ENCODE assay signal across 8 cellular contexts in genomic region chr10:123154943-123155505, GRCh38. TPM values are rescaled to one million over a fixed set of nuclear protein-coding genes. Genes with fewer than 3 reads are reported as not detected.
DNase-seq lines count a peak whose midpoint lies in the region; ATAC-seq, FAIRE-seq and TF ChIP-seq lines count a peak whose summit lies in the region.

No MANE protein-coding gene starts in this region.

- 0 out of 2 replicates have a peak, but pooled peaks have one; percentile 5 for TF ChIP-seq EP300 in Ishikawa (IDR thresholded peaks at IDR 0.05; ENCODE audit: borderline replicate concordance)

- H3K4me1 ChIP-seq in ascending aorta, result peaks cover 7 to 19% of the 10 kb centered on the region in 2 donors
- peaks cover 0 to 11% of the 10 kb centered on the region in 2 donors for H3K4me1 ChIP-seq in kidney (ENCODE audit: control insufficient read depth in 1 of 2, insufficient read depth in 1 of 2, low read depth in 1 of 2, low read length in 2 of 2)
- H3K4me1 ChIP-seq in testis, result peaks cover 14% of the 10 kb centered on the region

- no peak for TF ChIP-seq POLR2A in testis (IDR thresholded peaks at IDR 0.05)

- H3K36me3 ChIP-seq in GM06990 (ENCODE audit: control insufficient read depth, insufficient read depth, low read length), result peaks cover 2% of the 10 kb centered on the region
- peaks cover 8 to 11% of the 10 kb centered on the region in 2 donors for H3K36me3 ChIP-seq in ascending aorta
- H3K36me3 ChIP-seq in kidney (ENCODE audit: control insufficient read depth in 1 of 2, insufficient read depth in 2 of 2, low read length in 2 of 2), result peaks cover 3 to 5% of the 10 kb centered on the region in 2 donors
- H3K36me3 ChIP-seq in testis (ENCODE audit: low read depth, missing control alignments), result no peaks in the 10 kb centered on the region

- intact Hi-C loops in ascending aorta (cut with DNase I), result loop anchor here (1.0 to 10.0 kb wide), 6 partner anchors 18 to 1590 kb away; partner anchors contain the start of genes ACADSB, C10orf88, FAM53B and OAT
- intact Hi-C loops in kidney (cut with DNase I), result no loop called here
- intact Hi-C loops in testis (cut with DNase I; ENCODE audit: low total_unique reads), result no loop called here

- FAIRE-seq in kidney (lab: Jason Lieb, UNC), result no peak

- TF ChIP-seq RAD21 in Ishikawa (IDR thresholded peaks at IDR 0.05; ENCODE audit: low read depth), result no peak

- no peaks in the 10 kb centered on the region for H3K9me3 ChIP-seq in ascending aorta
- no peaks in the 10 kb centered on the region for H3K9me3 ChIP-seq in kidney (ENCODE audit: control insufficient read depth in 1 of 2, low read length in 2 of 2)
- H3K9me3 ChIP-seq in testis, result no peaks in the 10 kb centered on the region

- peak overlapping the region; percentile 75 to 90 for H3K27ac ChIP-seq in ascending aorta
- no peak overlapping the region for H3K27ac ChIP-seq in kidney (ENCODE audit: low read depth in 2 of 2, low read length in 2 of 2)
- H3K27ac ChIP-seq in testis, result peak overlapping the region; percentile 73 to 84

- TF ChIP-seq CTCF in GM06990 (IDR thresholded peaks at IDR 0.05; ENCODE audit: insufficient read depth, low read length, poor library complexity, severe bottlenecking) (no peak), ascending aorta (IDR thresholded peaks at IDR 0.05) (no peak), kidney (IDR thresholded peaks at IDR 0.05; ENCODE audit: borderline replicate concordance, extremely low read depth, insufficient read depth) (no peak), testis (IDR thresholded peaks at IDR 0.05) (no peak)

- peak; percentile 14 for ATAC-seq in GM21529 (IDR thresholded peaks at IDR 0.05; ENCODE audit: unreplicated experiment)

- 4 to 7% methylated on average over 23 to 26 of the region's 26 CpGs for WGBS in testis, 2 donors

- no peaks in the 10 kb centered on the region for H3K27me3 ChIP-seq in GM06990 (replicated peaks; ENCODE audit: control insufficient read depth, insufficient read depth, low read length)
- H3K27me3 ChIP-seq in ascending aorta, result peaks cover 13% of the 10 kb centered on the region
- H3K27me3 ChIP-seq in testis, result no peaks in the 10 kb centered on the region

- peak overlapping the region; percentile 35 to 69 for H3K9ac ChIP-seq in kidney (ENCODE audit: low read length in 2 of 2)

- H3K4me3 ChIP-seq in GM06990 (replicated peaks; ENCODE audit: low read depth, low read length) (peak overlapping the region; percentile 83), ascending aorta (peak overlapping the region; percentile 74 to 92), kidney (ENCODE audit: low read length in 2 of 2) (peak overlapping the region; percentile 83 to 90), testis (peak overlapping the region; percentile 65 to 89)

- peak; percentile 40 for DNase-seq in GM06990 (ENCODE audit: extremely low read depth, insufficient read length)
- no peak for DNase-seq in ascending aorta (ENCODE audit: low spot score in 2 of 2)
- DNase-seq in kidney, result no peak
- DNase-seq in testis, result peak; percentile 65
- DNase-seq in NCI-H345 treated with DMSO at 0.1 percent for 48 hours (lab: John Stamatoyannopoulos, UW; ENCODE audit: unreplicated experiment), result no peak
- no peak for DNase-seq in C1 segment of cervical spinal cord (lab: John Stamatoyannopoulos, UW)

TF ChIP-seq in Ishikawa, 13 proteins besides CTCF, POLR2A, EP300 and RAD21:
- TF ChIP-seq NFIC (IDR thresholded peaks at IDR 0.05) (no peak), YY1 (IDR thresholded peaks at IDR 0.05; ENCODE audit: low read depth) (peak; percentile 38; the same call in 1 of the 2 replicates), MAX (IDR thresholded peaks at IDR 0.05) (peak; percentile 66)

RNA-seq across cellular contexts. Expression of gene BUB3, which starts 0.8 kb away (rescaled TPM):
- 12.2 TPM for total RNA-seq in ascending aorta
- 60.8 TPM for total RNA-seq in kidney
- 49.0 TPM for polyA plus RNA-seq in kidney (ENCODE audit: insufficient read depth, low read depth, low replicate concordance)
- 10 to 100 TPM; 78.7 to 96.0 TPM for total RNA-seq in testis
- polyA plus RNA-seq in testis (ENCODE audit: insufficient read depth, low read depth, low replicate concordance), result 148 TPM

RNA-seq across cellular contexts. Expression of gene HMX2, which starts 7.1 kb away (rescaled TPM):
- total RNA-seq in ascending aorta, result not detected
- 0.25 TPM for total RNA-seq in kidney
- 4.0 TPM for polyA plus RNA-seq in kidney (ENCODE audit: insufficient read depth, low read depth, low replicate concordance)
- under 1 TPM; 0.19 to 0.47 TPM for total RNA-seq in testis
- polyA plus RNA-seq in testis (ENCODE audit: insufficient read depth, low read depth, low replicate concordance), result not detected

RNA-seq across cellular contexts. Expression of gene HMX3, which starts 19.3 kb away (rescaled TPM):
- total RNA-seq in ascending aorta, result not detected
- not detected for total RNA-seq in kidney
- polyA plus RNA-seq in kidney (ENCODE audit: insufficient read depth, low read depth, low replicate concordance), result not detected
- total RNA-seq in testis, result under 1 TPM; 0.25 to 0.55 TPM
- not detected for polyA plus RNA-seq in testis (ENCODE audit: insufficient read depth, low read depth, low replicate concordance)

Comparison
In these comparisons a context has a peak if more than half of its experiments do, and no peak if none do; other contexts are left out.
1. DNase-seq: peak in GM06990 (single experiment) and testis (single experiment); none in ascending aorta (0 of 2), kidney (single experiment), NCI-H345 treated with DMSO at 0.1 percent for 48 hours (single experiment) and C1 segment of cervical spinal cord (0 of 14).
2. H3K27ac ChIP-seq: peak in ascending aorta (2 of 2) and testis (2 of 2); none in kidney (0 of 2).
3. Peak in every context shown above with its lines, with median percentiles within 50 percentile points of each other: H3K4me3 ChIP-seq.